ENCODE assay signal across 1 cellular context in genomic region chr19:2070986-2071673, GRCh38.
TF ChIP-seq lines count a peak whose summit lies in the region.

No MANE protein-coding gene starts in this region.

TF ChIP-seq in HepG2, 621 proteins besides CTCF, POLR2A, EP300 and RAD21:
- TF ChIP-seq ZNF784 (CRISPR knock-in tag; IDR thresholded peaks at IDR 0.05; ENCODE audit: borderline replicate concordance) (no peak), SRY (CRISPR knock-in tag; IDR thresholded peaks at IDR 0.05) (no peak), ZNF18 (CRISPR knock-in tag; IDR thresholded peaks at IDR 0.05; ENCODE audit: insufficient replicate concordance) (no peak), SOX6 (IDR thresholded peaks at IDR 0.05) (no peak), SOX6 (CRISPR knock-in tag; IDR thresholded peaks at IDR 0.05) (no peak), ZFAT (CRISPR knock-in tag; conservative IDR thresholded peaks at IDR 0.05) (no peak), ISX (CRISPR knock-in tag; conservative IDR thresholded peaks at IDR 0.05) (no peak), FOXK2 (IDR thresholded peaks at IDR 0.05) (no peak), ZNF720 (CRISPR knock-in tag; IDR thresholded peaks at IDR 0.05) (no peak), HIC2 (CRISPR knock-in tag; IDR thresholded peaks at IDR 0.05; ENCODE audit: low read depth) (no peak), PCBP1 (IDR thresholded peaks at IDR 0.05; ENCODE audit: borderline replicate concordance, low read depth, low read length) (no peak)
- TF ChIP-seq, protein P1, sequence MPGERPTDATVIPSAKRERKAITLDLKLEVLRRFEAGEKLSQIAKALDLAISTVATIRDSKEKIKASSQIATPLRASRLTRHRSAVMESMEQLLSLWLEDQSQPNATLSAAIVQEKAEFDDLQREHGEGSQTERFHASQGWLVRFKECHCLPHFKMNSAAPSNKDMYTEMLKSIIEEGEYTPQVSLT (CRISPR knock-in tag; IDR thresholded peaks at IDR 0.05; ENCODE audit: borderline replicate concordance, low read depth), result no peak
